10 cellular contexts compared by ENCODE assay signal in the genomic region with DNA sequence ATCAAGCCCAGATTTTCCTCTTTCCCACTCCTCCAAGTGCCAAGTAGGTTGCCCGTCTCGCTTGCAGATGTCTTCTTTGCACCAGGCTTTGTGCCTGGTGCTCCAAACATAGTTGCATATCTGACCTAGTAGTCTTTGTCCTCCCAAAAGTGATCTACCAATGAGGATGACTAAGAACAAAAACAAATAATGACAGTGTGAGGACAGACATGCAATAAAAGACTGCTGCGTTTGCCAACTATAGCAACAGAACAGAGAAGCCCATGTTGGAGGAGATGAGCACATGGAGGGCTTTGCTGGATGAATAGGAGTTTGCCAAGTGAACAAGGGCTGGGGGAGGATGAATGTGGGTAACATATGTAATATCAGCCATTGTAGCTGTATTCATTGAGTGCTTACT. TPM values are rescaled to one million over a fixed set of nuclear protein-coding genes. Genes with fewer than 3 reads are reported as not detected.
DNase-seq lines count a peak whose midpoint lies in the region; ATAC-seq and TF ChIP-seq lines count a peak whose summit lies in the region.
"Had no signal": no experiment of that assay in that cellular context is flagged by ENCODE, and none has a peak within 500 bp of the region (broad histone marks: within the 10 kb centered on the region; RNA-seq: fewer than 3 reads in every experiment).

No MANE protein-coding gene starts in this region.

- ATAC-seq in activated CD4-positive, alpha-beta T cell treated with anti-CD3 and anti-CD28 coated beads for 36 hours = peak; percentile 22
- ATAC-seq in T-helper 17 cell = no peak
- no peak for ATAC-seq in WTC11
- ATAC-seq in GM19467 (IDR thresholded peaks at IDR 0.05; ENCODE audit: unreplicated experiment) = no peak
- ATAC-seq in HG02588 (IDR thresholded peaks at IDR 0.05; ENCODE audit: unreplicated experiment) = no peak
- ATAC-seq: natural killer cell had no signal

- POLR2A ChIA-PET in activated CD4-positive, alpha-beta T cell treated with anti-CD3 and anti-CD28 coated beads for 36 hours (lab: Charles Lee) = no interaction called here
- POLR2A ChIA-PET in activated CD4-positive, alpha-beta T cell treated with anti-CD3 and anti-CD28 coated beads, Interleukin-2, amount 10 ng/mL, durations not matched to agents 7 days and 5 days (lab: Charles Lee) = no interaction called here
- POLR2A ChIA-PET in WTC11 (lab: Charles Lee) = interaction anchor here (0.5 kb wide), 1 partner anchor 24 kb away, joined by 3 read pairs; no protein-coding TSS in a partner anchor

- TF ChIP-seq CTCF in nephron (IDR thresholded peaks at IDR 0.05; ENCODE audit: unreplicated experiment in 3 of 3) (no peak), WTC11 (IDR thresholded peaks at IDR 0.05) (no peak)

- H3K27ac Mint-ChIP-seq in activated CD4-positive, alpha-beta T cell treated with anti-CD3 and anti-CD28 coated beads for 36 hours = peak overlapping the region; percentile 15
- H3K27ac Mint-ChIP-seq in activated CD4-positive, alpha-beta T cell treated with anti-CD3 and anti-CD28 coated beads, Interleukin-2, amount 10 ng/mL, durations not matched to agents 7 days and 5 days = no peak overlapping the region
- H3K27ac Mint-ChIP-seq in T-helper 17 cell = peak overlapping the region; percentile 61
- H3K27ac Mint-ChIP-seq in nephron = peak overlapping the region; percentile 41 to 78 (median 48)
- no peak overlapping the region for H3K27ac Mint-ChIP-seq in WTC11
- H3K27ac Mint-ChIP-seq: dendritic cell treated with granulocyte-macrophage colony-stimulating factor and Interleukin-4, amounts not matched to agents 40 ng/mL and 50 ng/mL, for 4 days; natural killer cell had no signal

- intact Hi-C loops in activated CD4-positive, alpha-beta T cell treated with anti-CD3 and anti-CD28 coated beads for 36 hours (cut with DNase I, micrococcal nuclease) = no loop called here

- DNase-seq in activated CD4-positive, alpha-beta T cell treated with anti-CD3 and anti-CD28 coated beads for 36 hours = no peak
- DNase-seq in activated CD4-positive, alpha-beta T cell treated with anti-CD3 and anti-CD28 coated beads, Interleukin-2, amount 10 ng/mL, durations not matched to agents 7 days and 5 days = no peak
- DNase-seq in HCEC 1CT = peak; percentile 17
- no peak for DNase-seq in T-helper 17 cell
- DNase-seq in WTC11 (ENCODE audit: low spot score) = no peak
- DNase-seq: natural killer cell had no signal

- H3K4me1 Mint-ChIP-seq in activated CD4-positive, alpha-beta T cell treated with anti-CD3 and anti-CD28 coated beads for 36 hours = peaks cover 61% of the 10 kb centered on the region
- H3K4me1 Mint-ChIP-seq in activated CD4-positive, alpha-beta T cell treated with anti-CD3 and anti-CD28 coated beads, Interleukin-2, amount 10 ng/mL, durations not matched to agents 7 days and 5 days = peaks cover 24% of the 10 kb centered on the region
- H3K4me1 Mint-ChIP-seq in T-helper 17 cell (peaks cover 49% of the 10 kb centered on the region), nephron (peaks cover 13% of the 10 kb centered on the region), WTC11 (peaks cover 16% of the 10 kb centered on the region)

- no peaks in the 10 kb centered on the region for H3K9me3 ChIP-seq in T-helper 17 cell (ENCODE audit: control insufficient read depth, low read length, poor library complexity, severe bottlenecking)

- CTCF ChIA-PET in activated CD4-positive, alpha-beta T cell treated with anti-CD3 and anti-CD28 coated beads for 36 hours (lab: Charles Lee) = no interaction called here
- CTCF ChIA-PET in activated CD4-positive, alpha-beta T cell treated with anti-CD3 and anti-CD28 coated beads, Interleukin-2, amount 10 ng/mL, durations not matched to agents 7 days and 5 days (lab: Charles Lee) = no interaction called here
- CTCF ChIA-PET in WTC11 (lab: Charles Lee) = interaction anchor here (1.0 kb wide), 1 partner anchor 21 kb away, joined by 3 read pairs; no protein-coding TSS in a partner anchor

- H3K9me3 Mint-ChIP-seq in activated CD4-positive, alpha-beta T cell treated with anti-CD3 and anti-CD28 coated beads for 36 hours (ENCODE audit: low read depth) = no peaks in the 10 kb centered on the region
- H3K9me3 Mint-ChIP-seq in activated CD4-positive, alpha-beta T cell treated with anti-CD3 and anti-CD28 coated beads, Interleukin-2, amount 10 ng/mL, durations not matched to agents 7 days and 5 days = no peaks in the 10 kb centered on the region
- peaks cover 2% of the 10 kb centered on the region for H3K9me3 Mint-ChIP-seq in nephron
- no peaks in the 10 kb centered on the region for H3K9me3 Mint-ChIP-seq in WTC11
- H3K9me3 Mint-ChIP-seq: dendritic cell treated with granulocyte-macrophage colony-stimulating factor and Interleukin-4, amounts not matched to agents 40 ng/mL and 50 ng/mL, for 4 days; natural killer cell had no signal

- peaks cover 2% of the 10 kb centered on the region for H3K36me3 Mint-ChIP-seq in activated CD4-positive, alpha-beta T cell treated with anti-CD3 and anti-CD28 coated beads for 36 hours (ENCODE audit: low read depth)
- H3K36me3 Mint-ChIP-seq in activated CD4-positive, alpha-beta T cell treated with anti-CD3 and anti-CD28 coated beads, Interleukin-2, amount 10 ng/mL, durations not matched to agents 7 days and 5 days (ENCODE audit: low read depth) = no peaks in the 10 kb centered on the region
- H3K36me3 Mint-ChIP-seq in T-helper 17 cell (ENCODE audit: low read depth) (peaks cover 6% of the 10 kb centered on the region), nephron (ENCODE audit: low read depth) (peaks cover 5% of the 10 kb centered on the region), WTC11 (no peaks in the 10 kb centered on the region)
- H3K36me3 Mint-ChIP-seq: natural killer cell had no signal

- no peak overlapping the region for H3K4me3 Mint-ChIP-seq in activated CD4-positive, alpha-beta T cell treated with anti-CD3 and anti-CD28 coated beads for 36 hours
- no peak overlapping the region for H3K4me3 Mint-ChIP-seq in activated CD4-positive, alpha-beta T cell treated with anti-CD3 and anti-CD28 coated beads, Interleukin-2, amount 10 ng/mL, durations not matched to agents 7 days and 5 days
- H3K4me3 Mint-ChIP-seq in T-helper 17 cell (no peak overlapping the region), nephron (no peak overlapping the region), WTC11 (no peak overlapping the region)
- H3K4me3 Mint-ChIP-seq: dendritic cell treated with granulocyte-macrophage colony-stimulating factor and Interleukin-4, amounts not matched to agents 40 ng/mL and 50 ng/mL, for 4 days; natural killer cell had no signal

- no peaks in the 10 kb centered on the region for H3K27me3 Mint-ChIP-seq in activated CD4-positive, alpha-beta T cell treated with anti-CD3 and anti-CD28 coated beads for 36 hours
- H3K27me3 Mint-ChIP-seq in activated CD4-positive, alpha-beta T cell treated with anti-CD3 and anti-CD28 coated beads, Interleukin-2, amount 10 ng/mL, durations not matched to agents 7 days and 5 days = no peaks in the 10 kb centered on the region
- H3K27me3 Mint-ChIP-seq in T-helper 17 cell (no peaks in the 10 kb centered on the region), nephron (ENCODE audit: low read depth) (peaks cover 54% of the 10 kb centered on the region), WTC11 (ENCODE audit: low read depth) (peaks cover 29% of the 10 kb centered on the region)

TF ChIP-seq in WTC11, 78 proteins besides CTCF, POLR2A, EP300 and RAD21 (continues in another document):
- TF ChIP-seq NFYB (CRISPR knock-in tag; conservative IDR thresholded peaks at IDR 0.05; ENCODE audit: low read depth) = no peak
- TF ChIP-seq ELF4 (CRISPR knock-in tag; IDR thresholded peaks at IDR 0.05; ENCODE audit: low read depth) = no peak
- TF ChIP-seq, protein P1, sequence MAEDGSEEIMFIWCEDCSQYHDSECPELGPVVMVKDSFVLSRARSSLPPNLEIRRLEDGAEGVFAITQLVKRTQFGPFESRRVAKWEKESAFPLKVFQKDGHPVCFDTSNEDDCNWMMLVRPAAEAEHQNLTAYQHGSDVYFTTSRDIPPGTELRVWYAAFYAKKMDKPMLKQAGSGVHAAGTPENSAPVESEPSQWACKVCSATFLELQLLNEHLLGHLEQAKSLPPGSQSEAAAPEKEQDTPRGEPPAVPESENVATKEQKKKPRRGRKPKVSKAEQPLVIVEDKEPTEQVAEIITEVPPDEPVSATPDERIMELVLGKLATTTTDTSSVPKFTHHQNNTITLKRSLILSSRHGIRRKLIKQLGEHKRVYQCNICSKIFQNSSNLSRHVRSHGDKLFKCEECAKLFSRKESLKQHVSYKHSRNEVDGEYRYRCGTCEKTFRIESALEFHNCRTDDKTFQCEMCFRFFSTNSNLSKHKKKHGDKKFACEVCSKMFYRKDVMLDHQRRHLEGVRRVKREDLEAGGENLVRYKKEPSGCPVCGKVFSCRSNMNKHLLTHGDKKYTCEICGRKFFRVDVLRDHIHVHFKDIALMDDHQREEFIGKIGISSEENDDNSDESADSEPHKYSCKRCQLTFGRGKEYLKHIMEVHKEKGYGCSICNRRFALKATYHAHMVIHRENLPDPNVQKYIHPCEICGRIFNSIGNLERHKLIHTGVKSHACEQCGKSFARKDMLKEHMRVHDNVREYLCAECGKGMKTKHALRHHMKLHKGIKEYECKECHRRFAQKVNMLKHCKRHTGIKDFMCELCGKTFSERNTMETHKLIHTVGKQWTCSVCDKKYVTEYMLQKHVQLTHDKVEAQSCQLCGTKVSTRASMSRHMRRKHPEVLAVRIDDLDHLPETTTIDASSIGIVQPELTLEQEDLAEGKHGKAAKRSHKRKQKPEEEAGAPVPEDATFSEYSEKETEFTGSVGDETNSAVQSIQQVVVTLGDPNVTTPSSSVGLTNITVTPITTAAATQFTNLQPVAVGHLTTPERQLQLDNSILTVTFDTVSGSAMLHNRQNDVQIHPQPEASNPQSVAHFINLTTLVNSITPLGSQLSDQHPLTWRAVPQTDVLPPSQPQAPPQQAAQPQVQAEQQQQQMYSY (CRISPR knock-in tag; IDR thresholded peaks at IDR 0.05) = no peak
- TF ChIP-seq ZNF219 (CRISPR knock-in tag; IDR thresholded peaks at IDR 0.05; ENCODE audit: borderline replicate concordance) = no peak
- TF ChIP-seq GTF2I (CRISPR knock-in tag; conservative IDR thresholded peaks at IDR 0.05) = no peak
- no peak for TF ChIP-seq NR1H2 (CRISPR knock-in tag; IDR thresholded peaks at IDR 0.05)

RNA-seq across cellular contexts. Expression of a gene that starts 15.6 kb away (rescaled TPM):
- total RNA-seq in activated CD4-positive, alpha-beta T cell treated with anti-CD3 and anti-CD28 coated beads for 36 hours = 10 to 100 TPM; 12.0 to 12.9 TPM
- total RNA-seq in activated CD4-positive, alpha-beta T cell treated with anti-CD3 and anti-CD28 coated beads, Interleukin-2, amount 10 ng/mL, durations not matched to agents 7 days and 5 days = under 1 TPM; 0.15 to 0.25 TPM
- total RNA-seq in T-helper 17 cell (10 to 100 TPM; 20.7 to 27.7 TPM), WTC11 (2021) (6.2 to 9.2 TPM (median 7.7 TPM) in 3 replicates)

Comparison
In these comparisons a context has a peak if more than half of its experiments do, and no peak if none do; other contexts are left out.
1. H3K27ac Mint-ChIP-seq: peak in activated CD4-positive, alpha-beta T cell treated with anti-CD3 and anti-CD28 coated beads for 36 hours (single experiment), T-helper 17 cell (single experiment) and nephron (3 of 3); none in activated CD4-positive, alpha-beta T cell treated with anti-CD3 and anti-CD28 coated beads, Interleukin-2, amount 10 ng/mL, durations not matched to agents 7 days and 5 days (single experiment) and WTC11 (single experiment).